In the genomic region with DNA sequence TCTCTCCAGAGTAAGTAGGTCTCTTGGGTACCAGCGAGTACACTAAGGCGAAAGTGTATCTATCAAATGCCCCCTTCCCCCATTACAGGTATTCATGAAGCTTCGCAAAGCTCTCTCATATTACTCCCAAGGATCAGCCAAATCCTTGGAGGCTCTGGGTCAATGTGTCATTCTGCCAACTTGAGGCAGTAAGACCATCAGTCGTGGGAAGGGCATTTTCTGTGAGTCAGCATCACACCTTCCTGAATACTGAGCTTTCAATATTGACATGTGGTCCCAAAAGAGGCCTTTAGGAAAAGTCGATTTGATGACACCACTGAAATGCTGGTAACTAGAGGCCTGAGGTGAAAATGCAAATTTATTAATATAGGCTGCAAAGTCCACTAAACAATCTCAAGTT, we compare ENCODE assay signal across 27 cellular contexts.
DNase-seq lines count a peak whose midpoint lies in the region; ATAC-seq, FAIRE-seq and TF ChIP-seq lines count a peak whose summit lies in the region.
"Had no signal": no experiment of that assay in that cellular context is flagged by ENCODE, and none has a peak within 500 bp of the region (broad histone marks: within the 10 kb centered on the region; RNA-seq: fewer than 3 reads in every experiment).

No MANE protein-coding gene starts in this region.

- no peaks in the 10 kb centered on the region for H3K4me1 Mint-ChIP-seq in MCF 10A (ENCODE audit: insufficient read depth, unreplicated experiment)
- H3K4me1 Mint-ChIP-seq: CD8-positive, alpha-beta memory T cell; GM23338 had no signal

- no peak overlapping the region for H3K9ac ChIP-seq in PC-3 (ENCODE audit: low read length)
- H3K9ac ChIP-seq: KMS-11 had no signal

- H2AFZ ChIP-seq in PC-3 (ENCODE audit: low read length) = no peak overlapping the region
- H2AFZ ChIP-seq: GM23338 had no signal

- H3K4me3 ChIP-seq in breast epithelium = no peak overlapping the region
- H3K4me3 ChIP-seq in PC-3 (ENCODE audit: low read length) = no peak overlapping the region
- no peak overlapping the region for H3K4me3 ChIP-seq in bronchial epithelial cell (ENCODE audit: low read depth, low read length)
- H3K4me3 ChIP-seq: GM23338, HAP-1, Peyer's patch, SJSA1 had no signal

- ATAC-seq in PC-3 (peak; percentile 77), HG03095 (IDR thresholded peaks at IDR 0.05; ENCODE audit: unreplicated experiment) (no peak), GM18909 (IDR thresholded peaks at IDR 0.05; ENCODE audit: poor library complexity, unreplicated experiment) (no peak)
- ATAC-seq: GM23338, Right ventricle myocardium inferior had no signal

- no peak for FAIRE-seq in bronchial epithelial cell (lab: Jason Lieb, UNC)
- FAIRE-seq in urothelium cell line (lab: Jason Lieb, UNC) = no peak
- FAIRE-seq: G401.6, GM12892 had no signal

- H3K9me3 ChIP-seq in breast epithelium = no peaks in the 10 kb centered on the region
- H3K9me3 ChIP-seq in PC-3 (ENCODE audit: low read length) = no peaks in the 10 kb centered on the region
- H3K9me3 ChIP-seq: HAP-1, Peyer's patch, SJSA1 had no signal

- no peaks in the 10 kb centered on the region for H3K9me3 Mint-ChIP-seq in MCF 10A (ENCODE audit: unreplicated experiment)
- H3K9me3 Mint-ChIP-seq: GM23338 had no signal

- no peak overlapping the region for H3K4me2 ChIP-seq in PC-3 (ENCODE audit: low read length)
- H3K4me2 ChIP-seq: GM23338, KMS-11 had no signal

- no peaks in the 10 kb centered on the region for H3K27me3 Mint-ChIP-seq in MCF 10A (ENCODE audit: insufficient read depth, unreplicated experiment)
- H3K27me3 Mint-ChIP-seq: CD8-positive, alpha-beta memory T cell had no signal

- H4K20me1 ChIP-seq in PC-3 (ENCODE audit: low read length) = no peaks in the 10 kb centered on the region

- no peak overlapping the region for H3K27ac Mint-ChIP-seq in MCF 10A (ENCODE audit: low read depth, unreplicated experiment)
- H3K27ac Mint-ChIP-seq: CD8-positive, alpha-beta memory T cell; GM23338 had no signal

- no peaks in the 10 kb centered on the region for H3K9me2 ChIP-seq in PC-3 (replicated peaks; ENCODE audit: low read length)

- H3K36me3 ChIP-seq in breast epithelium (no peaks in the 10 kb centered on the region), PC-3 (ENCODE audit: low read depth, low read length) (no peaks in the 10 kb centered on the region), bronchial epithelial cell (ENCODE audit: control insufficient read depth, insufficient read depth, low read length) (no peaks in the 10 kb centered on the region)
- H3K36me3 ChIP-seq: HAP-1, Peyer's patch, SJSA1 had no signal

- BruUV-seq in MCF 10A (replicated peaks; lab: Mats Ljungman, UMichigan) = no TSS peak
- no TSS peak for BruUV-seq in PC-3 (replicated peaks; lab: Mats Ljungman, UMichigan)

- H3K4me3 Mint-ChIP-seq in MCF 10A (ENCODE audit: unreplicated experiment) = no peak overlapping the region
- H3K4me3 Mint-ChIP-seq: CD8-positive, alpha-beta memory T cell; GM23338 had no signal

- no peak for TF ChIP-seq POLR2A in breast epithelium (IDR thresholded peaks at IDR 0.05)

- intact Hi-C loops in MCF 10A (cut with micrococcal nuclease) = no loop called here
- intact Hi-C loops in breast epithelium (cut with DNase I; ENCODE audit: low total_unique reads) = no loop called here
- intact Hi-C loops in PC-3 (cut with micrococcal nuclease) = no loop called here

- CTCF ChIA-PET in MCF 10A (lab: Yijun Ruan, JAX) = no interaction called here
- CTCF ChIA-PET in PC-3 (lab: Charles Lee) = no interaction called here

- H3K27ac ChIP-seq in breast epithelium (no peak overlapping the region), PC-3 (ENCODE audit: low read length) (no peak overlapping the region)
- H3K27ac ChIP-seq: C4-2B, KMS-11, Peyer's patch, SJSA1 had no signal

- H3K27me3 ChIP-seq in breast epithelium = no peaks in the 10 kb centered on the region
- H3K27me3 ChIP-seq in PC-3 (ENCODE audit: low read length) = no peaks in the 10 kb centered on the region
- H3K27me3 ChIP-seq in bronchial epithelial cell (ENCODE audit: control insufficient read depth, insufficient read depth, low read length) = no peaks in the 10 kb centered on the region
- H3K27me3 ChIP-seq: Peyer's patch, SJSA1 had no signal

- POLR2A ChIA-PET in MCF 10A (lab: Yijun Ruan, JAX) (no interaction called here), PC-3 (lab: Charles Lee; ENCODE audit: unreplicated experiment) (interaction anchor here (0.7 kb wide), 1 partner anchor 149 kb away, joined by 3 read pairs; no protein-coding TSS in a partner anchor)

- H3F3A ChIP-seq in PC-3 (ENCODE audit: low read length, unreplicated experiment) = no peaks in the 10 kb centered on the region

- DNase-seq in MCF 10A (ENCODE audit: unreplicated experiment) (peak; percentile 11), breast epithelium (ENCODE audit: low spot score in 2 of 2) (no peak), PC-3 (peak; percentile 82), bronchial epithelial cell (ENCODE audit: low read depth) (peak; percentile 15), urothelium cell line (ENCODE audit: low spot score) (peak; percentile 14), D341Med (ENCODE audit: low spot score) (no peak)
- DNase-seq: AML-193; CD8-positive, alpha-beta memory T cell; DMS79; IMR-90; NCI-H1417; NCI-H1694 treated with DMSO at 0.1 percent for 48 hours; NCI-H2081 treated with DMSO at 0.1 percent for 48 hours; NCI-H2171 treated with DMSO at 0.1 percent for 48 hours; NCI-H446; NCI-H69; Peyer's patch had no signal

- H3K4me1 ChIP-seq in breast epithelium = no peaks in the 10 kb centered on the region
- H3K4me1 ChIP-seq in PC-3 (ENCODE audit: insufficient read depth, low read length) = peaks cover 11% of the 10 kb centered on the region
- H3K4me1 ChIP-seq: HAP-1, Peyer's patch, SJSA1 had no signal

- TF ChIP-seq CTCF in MCF 10A (IDR thresholded peaks at IDR 0.05; ENCODE audit: unreplicated experiment) (no peak), breast epithelium (IDR thresholded peaks at IDR 0.05) (no peak), PC-3 (conservative IDR thresholded peaks at IDR 0.05; ENCODE audit: low read depth, low read length) (no peak), bronchial epithelial cell (IDR thresholded peaks at IDR 0.05; ENCODE audit: insufficient read depth, low read length, severe bottlenecking) (no peak)

- no peaks in the 10 kb centered on the region for H3K79me2 ChIP-seq in PC-3 (ENCODE audit: low read length)

- no peaks in the 10 kb centered on the region for H3K36me3 Mint-ChIP-seq in MCF 10A (ENCODE audit: insufficient read depth, unreplicated experiment)
- H3K36me3 Mint-ChIP-seq: CD8-positive, alpha-beta memory T cell had no signal

Comparison
In these comparisons a context has a peak if more than half of its experiments do, and no peak if none do; other contexts are left out.
1. DNase-seq: peak in MCF 10A (single experiment), PC-3 (single experiment), bronchial epithelial cell (single experiment) and urothelium cell line (single experiment); none in breast epithelium (0 of 2) and D341Med (single experiment).